Comparison of ENCODE assay signal across 12 cellular contexts in the genomic region with DNA sequence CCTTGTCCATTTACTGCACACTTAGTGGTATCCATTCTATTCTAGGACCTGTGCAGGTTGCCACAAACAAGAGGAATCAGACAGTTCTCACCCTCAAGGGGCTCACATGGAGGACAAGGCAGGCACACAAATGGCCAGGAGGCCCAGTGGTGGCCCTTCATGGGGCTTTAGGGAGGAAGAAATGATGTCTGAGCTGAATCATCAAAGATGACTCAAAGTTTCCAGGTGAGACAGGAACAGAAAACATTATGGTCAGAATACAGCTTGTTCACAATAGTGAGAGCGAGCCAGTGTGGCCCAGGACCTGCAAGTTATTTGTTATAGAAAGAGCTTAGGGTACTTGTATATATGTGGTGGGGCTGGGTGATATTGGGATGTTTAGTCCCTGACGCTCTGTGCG. TPM values are rescaled to one million over a fixed set of nuclear protein-coding genes. Genes with fewer than 3 reads are reported as not detected.
DNase-seq lines count a peak whose midpoint lies in the region; ATAC-seq, FAIRE-seq and TF ChIP-seq lines count a peak whose summit lies in the region.
"Had no signal": no experiment of that assay in that cellular context is flagged by ENCODE, and none has a peak within 500 bp of the region (broad histone marks: within the 10 kb centered on the region; RNA-seq: fewer than 3 reads in every experiment).

No MANE protein-coding gene starts in this region.

- no peaks in the 10 kb centered on the region for H3K27me3 Mint-ChIP-seq in activated naive CD4-positive, alpha-beta T cell treated with anti-CD3 and anti-CD28 coated beads, Interleukin-2, amount 10 ng/mL, durations not matched to agents 7 days and 5 days
- H3K27me3 Mint-ChIP-seq in activated naive CD8-positive, alpha-beta T cell treated with anti-CD3 and anti-CD28 coated beads, Interleukin-2, amount 10 ng/mL, durations not matched to agents 7 days and 5 days = no peaks in the 10 kb centered on the region
- no peaks in the 10 kb centered on the region for H3K27me3 Mint-ChIP-seq in stimulated activated naive B cell treated with anti-CD40 and anti-IgM and Interleukin-4, amounts not matched to agents 10 μg/mL and 1 μg/mL and 100 μg/mL, for 72 hours
- H3K27me3 Mint-ChIP-seq in Caco-2 (ENCODE audit: insufficient read depth, unreplicated experiment) = no peaks in the 10 kb centered on the region

- FAIRE-seq in small intestine (lab: Jason Lieb, UNC) = no peak

- no peaks in the 10 kb centered on the region for H3K4me1 ChIP-seq in small intestine (ENCODE audit: control insufficient read depth in 2 of 2, insufficient read depth in 1 of 2, low read depth in 1 of 2, low read length in 1 of 2)
- peaks cover 9% of the 10 kb centered on the region; the same call in 1 of the 2 replicates for H3K4me1 ChIP-seq in Caco-2
- H3K4me1 ChIP-seq: BE2C had no signal

- no peak overlapping the region for H3K4me3 Mint-ChIP-seq in activated naive CD4-positive, alpha-beta T cell treated with anti-CD3 and anti-CD28 coated beads, Interleukin-2, amount 10 ng/mL, durations not matched to agents 7 days and 5 days
- H3K4me3 Mint-ChIP-seq in activated naive CD8-positive, alpha-beta T cell treated with anti-CD3 and anti-CD28 coated beads, Interleukin-2, amount 10 ng/mL, durations not matched to agents 7 days and 5 days = no peak overlapping the region
- H3K4me3 Mint-ChIP-seq in stimulated activated naive B cell treated with anti-CD40 and anti-IgM and Interleukin-4, amounts not matched to agents 10 μg/mL and 1 μg/mL and 100 μg/mL, for 72 hours = peak overlapping the region in 1 of 2 donors; percentile 52
- H3K4me3 Mint-ChIP-seq in Caco-2 (ENCODE audit: unreplicated experiment) = no peak overlapping the region

- H3K9me3 ChIP-seq in small intestine (ENCODE audit: control insufficient read depth, low read depth) (no peaks in the 10 kb centered on the region), Caco-2 (no peaks in the 10 kb centered on the region)
- H3K9me3 ChIP-seq: BE2C, tibial artery had no signal

- H3K4me3 ChIP-seq in small intestine (ENCODE audit: low read depth in 1 of 2, low read length in 2 of 2) = no peak overlapping the region
- H3K4me3 ChIP-seq in Caco-2 (ENCODE audit: low read depth, low read length) = no peak overlapping the region
- H3K4me3 ChIP-seq: hepatocyte, tibial artery had no signal

- POLR2A ChIA-PET in activated naive CD8-positive, alpha-beta T cell treated with anti-CD3 and anti-CD28 coated beads, Interleukin-2, amount 10 ng/mL, durations not matched to agents 7 days and 5 days (lab: Charles Lee) = interaction anchor here (0.6 to 2.4 kb wide), 4 partner anchors 22 to 108 kb away, joined by 3 to 8 read pairs (median 4); a partner anchor contains a TSS
- POLR2A ChIA-PET in Caco-2 (lab: Charles Lee) = no interaction called here

- CTCF ChIA-PET in activated naive CD4-positive, alpha-beta T cell treated with anti-CD3 and anti-CD28 coated beads, Interleukin-2, amount 10 ng/mL, durations not matched to agents 7 days and 5 days (lab: Charles Lee) = interaction anchor here (0.7 to 1.8 kb wide), 5 partner anchors 10 to 21 kb away, joined by 3 to 6 read pairs (median 4); no protein-coding TSS in a partner anchor
- CTCF ChIA-PET in Caco-2 (lab: Charles Lee) = no interaction called here

- ATAC-seq in HG03432 (IDR thresholded peaks at IDR 0.05; ENCODE audit: unreplicated experiment) = peak; percentile 80
- peak; percentile 57 for ATAC-seq in activated naive CD8-positive, alpha-beta T cell treated with anti-CD3 and anti-CD28 coated beads, Interleukin-2, amount 10 ng/mL, durations not matched to agents 7 days and 5 days (ENCODE audit: low read depth)
- peak; percentile 93 to 95 for ATAC-seq in stimulated activated naive B cell treated with anti-CD40 and anti-IgM and Interleukin-4, amounts not matched to agents 10 μg/mL and 1 μg/mL and 100 μg/mL, for 72 hours (replicated peaks)

- peaks cover 40% of the 10 kb centered on the region for H3K36me3 Mint-ChIP-seq in activated naive CD4-positive, alpha-beta T cell treated with anti-CD3 and anti-CD28 coated beads, Interleukin-2, amount 10 ng/mL, durations not matched to agents 7 days and 5 days
- peaks cover 10% of the 10 kb centered on the region for H3K36me3 Mint-ChIP-seq in activated naive CD8-positive, alpha-beta T cell treated with anti-CD3 and anti-CD28 coated beads, Interleukin-2, amount 10 ng/mL, durations not matched to agents 7 days and 5 days
- H3K36me3 Mint-ChIP-seq in stimulated activated naive B cell treated with anti-CD40 and anti-IgM and Interleukin-4, amounts not matched to agents 10 μg/mL and 1 μg/mL and 100 μg/mL, for 72 hours = peaks cover 25 to 34% of the 10 kb centered on the region in 2 donors
- no peaks in the 10 kb centered on the region for H3K36me3 Mint-ChIP-seq in Caco-2 (ENCODE audit: insufficient read depth, unreplicated experiment)

- no peaks in the 10 kb centered on the region for H3K27me3 ChIP-seq in small intestine (ENCODE audit: control insufficient read depth in 2 of 2, insufficient read depth in 2 of 2, low read length in 2 of 2)
- H3K27me3 ChIP-seq in Caco-2 (replicated peaks; ENCODE audit: control insufficient read depth, insufficient read depth, low read length) = no peaks in the 10 kb centered on the region
- H3K27me3 ChIP-seq: BE2C, hepatocyte had no signal

- H3K36me3 ChIP-seq in small intestine (ENCODE audit: control insufficient read depth in 2 of 2, insufficient read depth in 2 of 2, low read length in 2 of 2) (no peaks in the 10 kb centered on the region), Caco-2 (ENCODE audit: control insufficient read depth, insufficient read depth, low read length) (no peaks in the 10 kb centered on the region)
- H3K36me3 ChIP-seq: BE2C, tibial artery had no signal

- H3K27ac ChIP-seq in small intestine (ENCODE audit: low read depth in 1 of 2, low read length in 1 of 2) = no peak overlapping the region
- H3K27ac ChIP-seq: tibial artery had no signal

- H3K9me3 Mint-ChIP-seq in activated naive CD4-positive, alpha-beta T cell treated with anti-CD3 and anti-CD28 coated beads, Interleukin-2, amount 10 ng/mL, durations not matched to agents 7 days and 5 days = no peaks in the 10 kb centered on the region
- H3K9me3 Mint-ChIP-seq in activated naive CD8-positive, alpha-beta T cell treated with anti-CD3 and anti-CD28 coated beads, Interleukin-2, amount 10 ng/mL, durations not matched to agents 7 days and 5 days = no peaks in the 10 kb centered on the region
- H3K9me3 Mint-ChIP-seq in stimulated activated naive B cell treated with anti-CD40 and anti-IgM and Interleukin-4, amounts not matched to agents 10 μg/mL and 1 μg/mL and 100 μg/mL, for 72 hours = peaks cover 0 to 2% of the 10 kb centered on the region in 2 donors
- no peaks in the 10 kb centered on the region for H3K9me3 Mint-ChIP-seq in Caco-2 (ENCODE audit: unreplicated experiment)

- H3K4me1 Mint-ChIP-seq in activated naive CD4-positive, alpha-beta T cell treated with anti-CD3 and anti-CD28 coated beads, Interleukin-2, amount 10 ng/mL, durations not matched to agents 7 days and 5 days = peaks cover 21% of the 10 kb centered on the region
- H3K4me1 Mint-ChIP-seq in activated naive CD8-positive, alpha-beta T cell treated with anti-CD3 and anti-CD28 coated beads, Interleukin-2, amount 10 ng/mL, durations not matched to agents 7 days and 5 days = peaks cover 12% of the 10 kb centered on the region
- H3K4me1 Mint-ChIP-seq in stimulated activated naive B cell treated with anti-CD40 and anti-IgM and Interleukin-4, amounts not matched to agents 10 μg/mL and 1 μg/mL and 100 μg/mL, for 72 hours = peaks cover 34 to 65% of the 10 kb centered on the region in 2 donors
- peaks cover 6% of the 10 kb centered on the region for H3K4me1 Mint-ChIP-seq in Caco-2 (ENCODE audit: low read depth, unreplicated experiment)

- intact Hi-C loops in Caco-2 (cut with micrococcal nuclease; ENCODE audit: unreplicated experiment) = no loop called here

- 93 to 95% (median 95%) methylated on average over 3 of the region's 3 CpGs for WGBS in small intestine, 3 donors

- H3K27ac Mint-ChIP-seq in activated naive CD4-positive, alpha-beta T cell treated with anti-CD3 and anti-CD28 coated beads, Interleukin-2, amount 10 ng/mL, durations not matched to agents 7 days and 5 days = peak overlapping the region; percentile 76
- peak overlapping the region; percentile 34 for H3K27ac Mint-ChIP-seq in activated naive CD8-positive, alpha-beta T cell treated with anti-CD3 and anti-CD28 coated beads, Interleukin-2, amount 10 ng/mL, durations not matched to agents 7 days and 5 days
- peak overlapping the region; percentile 84 for H3K27ac Mint-ChIP-seq in stimulated activated naive B cell treated with anti-CD40 and anti-IgM and Interleukin-4, amounts not matched to agents 10 μg/mL and 1 μg/mL and 100 μg/mL, for 72 hours
- H3K27ac Mint-ChIP-seq in Caco-2 (ENCODE audit: unreplicated experiment) = no peak overlapping the region

- no peak for DNase-seq in activated naive CD4-positive, alpha-beta T cell treated with anti-CD3 and anti-CD28 coated beads, Interleukin-2, amount 10 ng/mL, durations not matched to agents 7 days and 5 days
- DNase-seq in activated naive CD4-positive, alpha-beta T cell (lab: John Stamatoyannopoulos, UW) = no peak
- DNase-seq in activated naive CD8-positive, alpha-beta T cell treated with anti-CD3 and anti-CD28 coated beads, Interleukin-2, amount 10 ng/mL, durations not matched to agents 7 days and 5 days = no peak
- peak; percentile 39 for DNase-seq in stimulated activated naive B cell treated with anti-CD40 and anti-IgM and Interleukin-4, amounts not matched to agents 10 μg/mL and 1 μg/mL and 100 μg/mL, for 72 hours
- DNase-seq in small intestine (no peak), NCI-H1436 (lab: John Stamatoyannopoulos, UW) (no peak), Caco-2 (no peak)
- DNase-seq: BE2C, KG1, tibial artery had no signal

- BruUV-seq in Caco-2 (replicated peaks; lab: Mats Ljungman, UMichigan) = no TSS peak

- no peak for TF ChIP-seq CTCF in Caco-2 (IDR thresholded peaks at IDR 0.05; ENCODE audit: insufficient read depth in 1 of 2, low read depth in 1 of 2, low read length in 1 of 2, severe bottlenecking in 1 of 2, unreplicated experiment in 1 of 2)

RNA-seq across cellular contexts. Expression of a gene that starts 26.4 kb away (rescaled TPM):
- 10 to 100 TPM; 27.9 to 28.8 TPM for total RNA-seq in activated naive CD8-positive, alpha-beta T cell treated with anti-CD3 and anti-CD28 coated beads, Interleukin-2, amount 10 ng/mL, durations not matched to agents 7 days and 5 days
- polyA plus RNA-seq in small intestine = under 1 TPM in 1 of 3 donors, not detected in 2; 0.45 TPM
- 3.2 and 3.7 TPM in 2 replicates for total RNA-seq in Caco-2 (2022)

RNA-seq across cellular contexts. Expression of a gene that starts 38.8 kb away (rescaled TPM):
- 10 to 100 TPM; 10.2 to 10.9 TPM for total RNA-seq in activated naive CD8-positive, alpha-beta T cell treated with anti-CD3 and anti-CD28 coated beads, Interleukin-2, amount 10 ng/mL, durations not matched to agents 7 days and 5 days
- 10 to 100 TPM; 11.6 to 14.0 (median 13.8) TPM for polyA plus RNA-seq in small intestine
- 38.4 and 40.2 TPM in 2 replicates for total RNA-seq in Caco-2 (2022)

RNA-seq across cellular contexts. Expression of a gene that starts 57.2 kb away (rescaled TPM):
- 10 to 100 TPM; 13.5 to 13.9 TPM for total RNA-seq in activated naive CD8-positive, alpha-beta T cell treated with anti-CD3 and anti-CD28 coated beads, Interleukin-2, amount 10 ng/mL, durations not matched to agents 7 days and 5 days
- 1 to 10 TPM in 2 of 3 donors, not detected in 1; 1.9 to 4.1 TPM for polyA plus RNA-seq in small intestine
- total RNA-seq in Caco-2 (2022) = 19.4 and 21.7 TPM in 2 replicates
